25 cellular contexts compared by ENCODE assay signal in the genomic region with DNA sequence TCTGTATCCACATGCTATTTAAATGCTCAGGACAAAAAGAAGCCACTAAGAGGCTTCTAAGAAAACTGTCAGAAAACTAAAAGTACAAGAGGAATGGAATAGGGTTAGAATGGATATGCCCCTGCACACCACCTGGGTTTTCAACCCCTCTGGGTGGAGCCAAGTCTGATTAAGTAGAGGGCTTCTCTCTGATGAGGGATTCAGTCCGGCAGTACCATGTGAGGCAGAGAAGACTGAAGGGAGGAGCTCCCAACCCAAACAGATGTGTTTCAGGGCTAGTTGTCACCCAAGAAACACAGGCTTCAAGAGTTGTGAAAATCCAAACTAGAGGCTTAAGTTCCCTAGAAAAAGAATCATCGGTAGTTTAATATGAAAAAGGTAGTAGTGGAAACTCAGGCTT. TPM values are rescaled to one million over a fixed set of nuclear protein-coding genes. Genes with fewer than 3 reads are reported as not detected.
DNase-seq lines count a peak whose midpoint lies in the region; FAIRE-seq and TF ChIP-seq lines count a peak whose summit lies in the region.
"Had no signal": no experiment of that assay in that cellular context is flagged by ENCODE, and none has a peak within 500 bp of the region (broad histone marks: within the 10 kb centered on the region; RNA-seq: fewer than 3 reads in every experiment).

No MANE protein-coding gene starts in this region.

- no peaks in the 10 kb centered on the region for H3K27me3 ChIP-seq in AG04450 (ENCODE audit: control insufficient read depth, insufficient read depth, low read length)
- H3K27me3 ChIP-seq: body of pancreas, colonic mucosa, esophagus squamous epithelium had no signal

- H3K9me3 Mint-ChIP-seq in HFFc6 (no peaks in the 10 kb centered on the region), chondrocyte (ENCODE audit: low read depth) (no peaks in the 10 kb centered on the region), nephron progenitor cell (no peaks in the 10 kb centered on the region)
- H3K9me3 Mint-ChIP-seq: activated naive CD4-positive, alpha-beta T cell treated with anti-CD3 and anti-CD28 coated beads, Interleukin-2, amount 50 U/mL, for 72 hours; activated T-helper 17 cell treated with anti-CD3 and anti-CD28 coated beads, Interleukin-2, amount 50 U/mL, for 72 hours; effector memory CD8-positive, alpha-beta T cell; naive B cell; T-helper 1 cell treated with Interleukin-12 subunit alpha and Interleukin-12 subunit beta and Interleukin-4 antibody, amounts not matched to agents 30 μg/mL and 1 μg/mL, for 36 hours had no signal

- H3K4me1 Mint-ChIP-seq in HFFc6 (ENCODE audit: low read depth) (peaks cover 91% of the 10 kb centered on the region), chondrocyte (ENCODE audit: low read depth) (peaks cover 98% of the 10 kb centered on the region), nephron progenitor cell (peaks cover 99% of the 10 kb centered on the region)

- H3K4me3 ChIP-seq in AG04450 (ENCODE audit: low read depth, low read length), result no peak overlapping the region
- H3K4me3 ChIP-seq: body of pancreas, colonic mucosa, esophagus squamous epithelium, PC-9 had no signal

- peak overlapping the region; percentile 60 for H3K4me3 Mint-ChIP-seq in HFFc6
- H3K4me3 Mint-ChIP-seq in chondrocyte (ENCODE audit: unreplicated experiment), result peak overlapping the region; percentile 17
- H3K4me3 Mint-ChIP-seq in nephron progenitor cell, result peak overlapping the region; percentile 26
- H3K4me3 Mint-ChIP-seq: activated T-helper 17 cell treated with anti-CD3 and anti-CD28 coated beads, Interleukin-2, amount 50 U/mL, for 72 hours; effector memory CD8-positive, alpha-beta T cell; naive B cell; T-helper 1 cell treated with Interleukin-12 subunit alpha and Interleukin-12 subunit beta and Interleukin-4 antibody, amounts not matched to agents 30 μg/mL and 1 μg/mL, for 36 hours had no signal

- H3K27ac Mint-ChIP-seq in HFFc6 (peak overlapping the region; percentile 62), chondrocyte (ENCODE audit: unreplicated experiment) (peak overlapping the region; percentile 92), nephron progenitor cell (peak overlapping the region; percentile 80)
- H3K27ac Mint-ChIP-seq: activated naive CD4-positive, alpha-beta T cell treated with anti-CD3 and anti-CD28 coated beads, Interleukin-2, amount 50 U/mL, for 72 hours; activated T-helper 17 cell treated with anti-CD3 and anti-CD28 coated beads, Interleukin-2, amount 50 U/mL, for 72 hours; effector memory CD8-positive, alpha-beta T cell; T-helper 1 cell treated with Interleukin-12 subunit alpha and Interleukin-12 subunit beta and Interleukin-4 antibody, amounts not matched to agents 30 μg/mL and 1 μg/mL, for 36 hours had no signal

- no peaks in the 10 kb centered on the region for H3K9me3 ChIP-seq in AG04450 (ENCODE audit: control insufficient read depth, insufficient read depth, low read length)
- H3K9me3 ChIP-seq: body of pancreas, colonic mucosa, esophagus squamous epithelium had no signal

- no peak for FAIRE-seq in HTR-8/SVneo (lab: Jason Lieb, UNC)
- FAIRE-seq: G401.6 had no signal

- H3K27ac ChIP-seq in AG04450 (ENCODE audit: low read depth, low read length), result peak overlapping the region; percentile 67
- H3K27ac ChIP-seq: body of pancreas, colonic mucosa, esophagus squamous epithelium, parathyroid adenoma, PC-9 had no signal

- H3K36me3 Mint-ChIP-seq in HFFc6 (ENCODE audit: low read depth) (peaks cover 4% of the 10 kb centered on the region; the same call in 1 of the 2 replicates), chondrocyte (ENCODE audit: low read depth) (peaks cover 10% of the 10 kb centered on the region), nephron progenitor cell (ENCODE audit: low read depth) (peaks cover 88% of the 10 kb centered on the region)
- H3K36me3 Mint-ChIP-seq: naive B cell had no signal

- TF ChIP-seq CTCF in AG04450 (IDR thresholded peaks at IDR 0.05; ENCODE audit: low read depth, low read length), result no peak
- TF ChIP-seq CTCF in HFFc6 (IDR thresholded peaks at IDR 0.05), result no peak
- no peak for TF ChIP-seq CTCF in chondrocyte (IDR thresholded peaks at IDR 0.05)
- no peak for TF ChIP-seq CTCF in nephron progenitor cell (IDR thresholded peaks at IDR 0.05)

- CTCF ChIA-PET in AG04450 (lab: Charles Lee) (interaction anchor here (1.3 to 1.9 kb wide), 3 partner anchors 13 to 213 kb away, joined by 4 to 5 read pairs (median 4); no protein-coding TSS in a partner anchor), HEK293T (lab: Yijun Ruan, JAX) (no interaction called here)

- POLR2A ChIA-PET in AG04450 (lab: Yijun Ruan, JAX), result interaction anchor here (0.6 to 3.0 kb wide), 3 partner anchors 13 to 402 kb away, joined by 3 to 16 read pairs (median 8); a partner anchor contains a TSS
- POLR2A ChIA-PET in HEK293T (lab: Yijun Ruan, JAX), result no interaction called here

- DNase-seq in AG04450 (ENCODE audit: low read depth, low spot score) (no peak), HFFc6 (no peak), chondrocyte (ENCODE audit: low spot score) (no peak), nephron progenitor cell (no peak), HTR-8/SVneo (ENCODE audit: insufficient read length, low spot score) (no peak), NCI-H2029 treated with DMSO at 0.1 percent for 48 hours (lab: John Stamatoyannopoulos, UW) (no peak), HEK293T (ENCODE audit: extremely low spot score) (no peak)
- no peak for DNase-seq in NK-92 treated with Interleukin-12 subunit alpha and Interleukin-12 subunit beta, amount 100 ng/mL, for 24 hours (lab: John Stamatoyannopoulos, UW)
- DNase-seq: activated CD4-positive, alpha-beta T cell treated with anti-CD3 and anti-CD28 coated beads, Interleukin-2, amount 50 U/mL, for 1 hour; body of pancreas; colonic mucosa; effector memory CD8-positive, alpha-beta T cell; esophagus squamous epithelium; Karpas-422; kidney glomerular epithelial cell; naive B cell; NCI-H187; NCI-H2227 treated with DMSO at 0.1 percent for 48 hours; NCI-H774; PC-9 had no signal

- H3K27me3 Mint-ChIP-seq in HFFc6 (ENCODE audit: insufficient read depth) (no peaks in the 10 kb centered on the region), chondrocyte (ENCODE audit: low read depth) (no peaks in the 10 kb centered on the region), nephron progenitor cell (ENCODE audit: low read depth, poor library complexity) (peaks cover 2% of the 10 kb centered on the region)
- H3K27me3 Mint-ChIP-seq: naive B cell had no signal

TF ChIP-seq in HEK293T, 16 proteins besides CTCF, POLR2A, EP300 and RAD21:
- TF ChIP-seq FOXA1 (IDR thresholded peaks at IDR 0.05) (no peak), ARNT (IDR thresholded peaks at IDR 0.05) (no peak), SUZ12 (IDR thresholded peaks at IDR 0.05) (no peak), SP1 (IDR thresholded peaks at IDR 0.05) (no peak), ELF4 (IDR thresholded peaks at IDR 0.05) (no peak), BHLHE40 (IDR thresholded peaks at IDR 0.05; ENCODE audit: borderline replicate concordance) (no peak), HDGF (IDR thresholded peaks at IDR 0.05; ENCODE audit: borderline replicate concordance) (no peak), ZNF384 (IDR thresholded peaks at IDR 0.05) (no peak), FOXM1 (IDR thresholded peaks at IDR 0.05; ENCODE audit: borderline replicate concordance) (no peak), CTBP1 (IDR thresholded peaks at IDR 0.05; ENCODE audit: borderline replicate concordance) (no peak), FOXK2 (IDR thresholded peaks at IDR 0.05) (no peak), NFRKB (IDR thresholded peaks at IDR 0.05) (no peak), LEF1 (IDR thresholded peaks at IDR 0.05; ENCODE audit: borderline replicate concordance) (no peak), TARDBP (IDR thresholded peaks at IDR 0.05) (no peak), L3MBTL2 (conservative IDR thresholded peaks at IDR 0.05) (no peak)
- TF ChIP-seq, protein P1, sequence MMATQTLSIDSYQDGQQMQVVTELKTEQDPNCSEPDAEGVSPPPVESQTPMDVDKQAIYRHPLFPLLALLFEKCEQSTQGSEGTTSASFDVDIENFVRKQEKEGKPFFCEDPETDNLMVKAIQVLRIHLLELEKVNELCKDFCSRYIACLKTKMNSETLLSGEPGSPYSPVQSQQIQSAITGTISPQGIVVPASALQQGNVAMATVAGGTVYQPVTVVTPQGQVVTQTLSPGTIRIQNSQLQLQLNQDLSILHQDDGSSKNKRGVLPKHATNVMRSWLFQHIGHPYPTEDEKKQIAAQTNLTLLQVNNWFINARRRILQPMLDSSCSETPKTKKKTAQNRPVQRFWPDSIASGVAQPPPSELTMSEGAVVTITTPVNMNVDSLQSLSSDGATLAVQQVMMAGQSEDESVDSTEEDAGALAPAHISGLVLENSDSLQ (IDR thresholded peaks at IDR 0.05), result no peak
TF ChIP-seq in HEK293T: peak in this region for 0.

RNA-seq across cellular contexts. Expression of a gene that starts 12.5 kb away (rescaled TPM):
- polyA plus RNA-seq in AG04450 (2011; rRNA removed), result 223 and 329 TPM in 2 replicates
- polyA minus RNA-seq in AG04450 (2011; rRNA and poly(A)+ RNA removed), result 115 and 174 TPM in 2 replicates
- 10 to 100 TPM; 32.0 to 89.1 (median 35.1) TPM for total RNA-seq in HFFc6 (2021; fragmentation: NEBNext Ultra II Directional; extraction: Animal tissue kit (Norgen Biotek cat#: 25700))
- 595 to 1,006 TPM (median 987 TPM) in 3 replicates for total RNA-seq in chondrocyte
- total RNA-seq: PC-9 had no signal
